Comparison of ENCODE assay signal across 1 cellular context in genomic region chr1:176096015-176096414, GRCh38.
TF ChIP-seq lines count a peak whose summit lies in the region.

No MANE protein-coding gene starts in this region.

TF ChIP-seq in SK-N-SH, 30 proteins besides CTCF, POLR2A, EP300 and RAD21 (continued from another document):
- TF ChIP-seq, protein P1, sequence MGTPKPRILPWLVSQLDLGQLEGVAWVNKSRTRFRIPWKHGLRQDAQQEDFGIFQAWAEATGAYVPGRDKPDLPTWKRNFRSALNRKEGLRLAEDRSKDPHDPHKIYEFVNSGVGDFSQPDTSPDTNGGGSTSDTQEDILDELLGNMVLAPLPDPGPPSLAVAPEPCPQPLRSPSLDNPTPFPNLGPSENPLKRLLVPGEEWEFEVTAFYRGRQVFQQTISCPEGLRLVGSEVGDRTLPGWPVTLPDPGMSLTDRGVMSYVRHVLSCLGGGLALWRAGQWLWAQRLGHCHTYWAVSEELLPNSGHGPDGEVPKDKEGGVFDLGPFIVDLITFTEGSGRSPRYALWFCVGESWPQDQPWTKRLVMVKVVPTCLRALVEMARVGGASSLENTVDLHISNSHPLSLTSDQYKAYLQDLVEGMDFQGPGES (IDR thresholded peaks at IDR 0.05; ENCODE audit: low read depth, low read length): no peak
- TF ChIP-seq GABPA (IDR thresholded peaks at IDR 0.05; ENCODE audit: low read depth): no peak
- no peak for TF ChIP-seq YY1 (IDR thresholded peaks at IDR 0.05; ENCODE audit: low read depth)
